1 cellular context compared by ENCODE assay signal in genomic region chr14:104826197-104826857, GRCh38.
TF ChIP-seq lines count a peak whose summit lies in the region.

No MANE protein-coding gene starts in this region.

TF ChIP-seq in IMR-90, 13 proteins besides CTCF, POLR2A, EP300 and RAD21:
- peak; percentile 60 for TF ChIP-seq SMC3 (IDR thresholded peaks at IDR 0.05; ENCODE audit: low read depth, low read length)
- peak; percentile 89 for TF ChIP-seq MAZ (IDR thresholded peaks at IDR 0.05; ENCODE audit: borderline replicate concordance, low read depth, low read length)
- no peak for TF ChIP-seq MAFK (IDR thresholded peaks at IDR 0.05; ENCODE audit: low read depth, low read length)
- no peak for TF ChIP-seq MXI1 (IDR thresholded peaks at IDR 0.05; ENCODE audit: borderline replicate concordance, low read depth, low read length)
